Comparison of ENCODE assay signal across 8 cellular contexts in the genomic region with DNA sequence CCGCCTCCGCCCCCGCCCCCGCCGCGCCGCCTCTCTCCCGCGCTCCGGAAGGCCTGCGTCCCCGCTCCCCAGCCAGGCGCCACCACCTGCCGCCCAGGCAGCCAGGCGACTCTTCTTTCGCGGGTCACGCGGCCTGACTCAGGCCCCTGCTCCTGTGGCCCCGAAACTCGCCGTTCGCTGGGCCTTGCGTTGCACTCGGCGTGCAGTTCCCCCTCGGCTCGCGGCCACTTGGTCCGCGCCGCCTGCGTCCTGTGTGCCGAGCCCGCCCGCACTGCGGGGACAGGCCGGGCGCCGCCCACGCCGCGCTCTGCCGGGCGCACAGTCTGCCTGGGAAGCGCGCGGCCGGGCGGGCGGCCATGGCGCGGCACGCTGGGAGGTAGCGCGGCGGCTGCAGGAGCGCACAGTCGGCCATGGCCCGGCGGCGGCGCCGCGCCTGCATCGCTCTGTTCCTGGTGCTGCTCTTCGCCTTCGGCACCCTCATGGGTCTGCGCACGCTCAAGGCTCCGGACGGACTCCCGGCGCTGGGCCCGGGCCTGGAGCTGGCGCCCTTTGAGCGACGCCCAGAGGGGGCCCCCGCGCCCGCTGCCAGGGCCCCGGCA. TPM values are rescaled to one million over a fixed set of nuclear protein-coding genes. Genes with fewer than 3 reads are reported as not detected.
DNase-seq lines count a peak whose midpoint lies in the region; ATAC-seq and TF ChIP-seq lines count a peak whose summit lies in the region.

TSS of gene MANEAL (plus strand) at position 75 of the 599 bp plus-strand sequence. CDS start at position 411, 336 bp downstream.

- ATAC-seq in HG03108 (IDR thresholded peaks at IDR 0.05; ENCODE audit: unreplicated experiment) (peak; percentile 41), GM21786 (IDR thresholded peaks at IDR 0.05; ENCODE audit: unreplicated experiment) (no peak)

- TF ChIP-seq CTCF in GM10266 (IDR thresholded peaks at IDR 0.05; ENCODE audit: control insufficient read depth, insufficient read depth, low read depth, missing control alignments), result no peak
- no peak for TF ChIP-seq CTCF in foreskin fibroblast (IDR thresholded peaks at IDR 0.05; ENCODE audit: low read depth, low read length)
- TF ChIP-seq CTCF in nephron (IDR thresholded peaks at IDR 0.05; ENCODE audit: unreplicated experiment in 3 of 3), result no peak

- H3K4me3 Mint-ChIP-seq in activated T-helper 2 cell treated with anti-CD3 and anti-CD28 coated beads, Interferon-gamma antibody, Interleukin-2, Interleukin-4, amounts not matched to agents 10 μg/mL and 5 μg/mL and 100 μg/mL, durations not matched to agents 14 hours and 24 hours and 36 hours (ENCODE audit: low read depth), result peak within 1 kb of the TSS; percentile 60
- peak within 1 kb of the TSS; percentile 80 to 86 (median 85) for H3K4me3 Mint-ChIP-seq in nephron

- intact Hi-C loops in activated T-helper 2 cell treated with anti-CD3 and anti-CD28 coated beads, Interferon-gamma antibody, Interleukin-2, Interleukin-4, amounts not matched to agents 10 μg/mL and 5 μg/mL and 100 μg/mL, durations not matched to agents 14 hours and 24 hours and 36 hours (cut with micrococcal nuclease), result loop anchor here (2.0 kb wide), 1 partner anchor 59 kb away; no protein-coding TSS in a partner anchor

- H3K4me3 ChIP-seq in foreskin fibroblast (ENCODE audit: low read depth in 1 of 2, low read length in 2 of 2), result peak within 1 kb of the TSS; percentile 41 to 50

- H3K36me3 Mint-ChIP-seq in activated T-helper 2 cell treated with anti-CD3 and anti-CD28 coated beads, Interferon-gamma antibody, Interleukin-2, Interleukin-4, amounts not matched to agents 10 μg/mL and 5 μg/mL and 100 μg/mL, durations not matched to agents 14 hours and 24 hours and 36 hours (ENCODE audit: low read depth), result peaks cover 2% of the 10 kb centered on the region
- peaks cover 4% of the 10 kb centered on the region for H3K36me3 Mint-ChIP-seq in nephron (ENCODE audit: low read depth)

- peaks cover 37% of the 10 kb centered on the region for H3K27me3 Mint-ChIP-seq in activated T-helper 2 cell treated with anti-CD3 and anti-CD28 coated beads, Interferon-gamma antibody, Interleukin-2, Interleukin-4, amounts not matched to agents 10 μg/mL and 5 μg/mL and 100 μg/mL, durations not matched to agents 14 hours and 24 hours and 36 hours (ENCODE audit: low read depth)
- peaks cover 57% of the 10 kb centered on the region for H3K27me3 Mint-ChIP-seq in nephron (ENCODE audit: low read depth)

- peaks cover 10% of the 10 kb centered on the region for H3K4me1 Mint-ChIP-seq in activated T-helper 2 cell treated with anti-CD3 and anti-CD28 coated beads, Interferon-gamma antibody, Interleukin-2, Interleukin-4, amounts not matched to agents 10 μg/mL and 5 μg/mL and 100 μg/mL, durations not matched to agents 14 hours and 24 hours and 36 hours (ENCODE audit: low read depth)
- peaks cover 5% of the 10 kb centered on the region for H3K4me1 Mint-ChIP-seq in nephron

- no peaks in the 10 kb centered on the region for H3K9me3 Mint-ChIP-seq in activated T-helper 2 cell treated with anti-CD3 and anti-CD28 coated beads, Interferon-gamma antibody, Interleukin-2, Interleukin-4, amounts not matched to agents 10 μg/mL and 5 μg/mL and 100 μg/mL, durations not matched to agents 14 hours and 24 hours and 36 hours
- no peaks in the 10 kb centered on the region for H3K9me3 Mint-ChIP-seq in nephron

- DNase-seq in 8988T (peak; percentile 70), GM10266 (ENCODE audit: extremely low spot score) (peak; percentile 82), NCI-H774 (lab: John Stamatoyannopoulos, UW) (peak; percentile 85), foreskin fibroblast (peak; percentile 57 to 79)
- DNase-seq in activated T-helper 2 cell treated with anti-CD3 and anti-CD28 coated beads, Interferon-gamma antibody, Interleukin-2, Interleukin-4, amounts not matched to agents 10 μg/mL and 5 μg/mL and 100 μg/mL, durations not matched to agents 14 hours and 24 hours and 36 hours (ENCODE audit: low spot score), result peak; percentile 15

- no peak within 1 kb of the TSS for H3K27ac Mint-ChIP-seq in activated T-helper 2 cell treated with anti-CD3 and anti-CD28 coated beads, Interferon-gamma antibody, Interleukin-2, Interleukin-4, amounts not matched to agents 10 μg/mL and 5 μg/mL and 100 μg/mL, durations not matched to agents 14 hours and 24 hours and 36 hours
- H3K27ac Mint-ChIP-seq in nephron, result no peak within 1 kb of the TSS

RNA-seq across cellular contexts. Expression of gene MANEAL, which starts in this region (rescaled TPM):
- 0.94 and 1.1 TPM in 2 replicates for total RNA-seq in activated T-helper 2 cell treated with anti-CD3 and anti-CD28 coated beads, Interferon-gamma antibody, Interleukin-2, Interleukin-4, amounts not matched to agents 10 μg/mL and 5 μg/mL and 100 μg/mL, durations not matched to agents 14 hours and 24 hours and 36 hours

Comparison
In these comparisons a context has a peak if more than half of its experiments do, and no peak if none do; other contexts are left out.
1. DNase-seq: peak in every context shown above with its lines; median percentile 85 in NCI-H774; 82 in GM10266; 70 in 8988T; 68 in foreskin fibroblast; 15 in activated T-helper 2 cell treated with anti-CD3 and anti-CD28 coated beads, Interferon-gamma antibody, Interleukin-2, Interleukin-4, amounts not matched to agents 10 μg/mL and 5 μg/mL and 100 μg/mL, durations not matched to agents 14 hours and 24 hours and 36 hours.